In genomic region chr4:51843309-51844156, GRCh38 we compare ENCODE assay signal across 8 cellular contexts. TPM values are rescaled to one million over a fixed set of nuclear protein-coding genes. Genes with fewer than 3 reads are reported as not detected.
A peak's percentile ranks its signal among the peaks of the same experiment; 100 is the strongest.
DNase-seq lines count a peak whose midpoint lies in the region; ATAC-seq and TF ChIP-seq lines count a peak whose summit lies in the region.

No MANE protein-coding gene starts in this region.

- peak overlapping the region; percentile 72 for H3K27ac ChIP-seq in SJSA1
- H3K27ac ChIP-seq in right atrium auricular region = peak overlapping the region; percentile 94 to 98

- H3K9me3 ChIP-seq in SJSA1 (replicated peaks) (no peaks in the 10 kb centered on the region), right atrium auricular region (no peaks in the 10 kb centered on the region)

- H3K4me3 ChIP-seq in SJSA1 = peak overlapping the region; percentile 77
- H3K4me3 ChIP-seq in right atrium auricular region = peak overlapping the region; percentile 80 to 90

- H3K36me3 ChIP-seq in SJSA1 = no peaks in the 10 kb centered on the region; the same call in 1 of the 2 replicates
- H3K36me3 ChIP-seq in right atrium auricular region = no peaks in the 10 kb centered on the region

- H3K27me3 ChIP-seq in SJSA1 (replicated peaks) (no peaks in the 10 kb centered on the region), right atrium auricular region (no peaks in the 10 kb centered on the region)

- DNase-seq in ACHN (peak; percentile 70), SJSA1 (ENCODE audit: low read depth in 1 of 2, low spot score in 2 of 2) (peak in 1 of 2 experiments; percentile 82), amniotic epithelial cell (ENCODE audit: low read depth) (peak; percentile 66), right atrium auricular region (ENCODE audit: low spot score) (peak; percentile 70), renal cortical epithelial cell (ENCODE audit: low read depth) (peak; percentile 40), NCI-H128 (lab: John Stamatoyannopoulos, UW; ENCODE audit: unreplicated experiment) (no peak)

- in situ Hi-C loops in ACHN (cut with HindIII; ENCODE audit: low pct_ligation_motif_present, low pct_unique_long_range_greater_than_20kb, low sequenced_read_pairs) = no loop called here

- no peak for TF ChIP-seq CTCF in right atrium auricular region (IDR thresholded peaks at IDR 0.05)

- H3K4me1 ChIP-seq in SJSA1 (replicated peaks) (peaks cover 6% of the 10 kb centered on the region), right atrium auricular region (peaks cover 0 to 14% of the 10 kb centered on the region in 2 donors)

- ATAC-seq in GM18867 (IDR thresholded peaks at IDR 0.05; ENCODE audit: unreplicated experiment) (peak; percentile 25), HG03159 (IDR thresholded peaks at IDR 0.05; ENCODE audit: unreplicated experiment) (peak; percentile 1)

RNA-seq across cellular contexts. Expression of gene DCUN1D4, which starts 0.6 kb away (rescaled TPM):
- 30.4 and 65.2 TPM in 2 replicates for total RNA-seq in SJSA1 (2014; rRNA removed; shearing (Covaris generic))
- total RNA-seq in right atrium auricular region (10 to 100 TPM; 22.6 to 26.1 TPM), renal cortical epithelial cell (48.3 and 81.4 TPM in 2 replicates)
